In genomic region chr4:117793786-117794369, GRCh38 we compare ENCODE assay signal across 2 cellular contexts.
TF ChIP-seq lines count a peak whose summit lies in the region.

No MANE protein-coding gene starts in this region.

TF ChIP-seq in endothelial cell of umbilical vein, 7 proteins besides CTCF, POLR2A, EP300 and RAD21 (continued from another document):
- no peak for TF ChIP-seq MAX (IDR thresholded peaks at IDR 0.05; ENCODE audit: insufficient read depth, insufficient read length)
- TF ChIP-seq MYC (IDR thresholded peaks at IDR 0.05; ENCODE audit: low read depth, low read length): no peak
- TF ChIP-seq JUN (IDR thresholded peaks at IDR 0.05; ENCODE audit: borderline replicate concordance, insufficient read depth, insufficient read length, low read depth): no peak
- no peak for TF ChIP-seq FOS (IDR thresholded peaks at IDR 0.05; ENCODE audit: borderline replicate concordance, insufficient read depth, low read length)

TF ChIP-seq in HepG2, 621 proteins besides CTCF, POLR2A, EP300 and RAD21 (continued from another document):
- TF ChIP-seq MXD1 (CRISPR knock-in tag; IDR thresholded peaks at IDR 0.05) (no peak), CENPX (CRISPR knock-in tag; IDR thresholded peaks at IDR 0.05) (no peak), LRRFIP1 (CRISPR knock-in tag; conservative IDR thresholded peaks at IDR 0.05) (no peak), NFE2L2 (IDR thresholded peaks at IDR 0.05; ENCODE audit: low read length) (no peak), HMGXB3 (CRISPR knock-in tag; IDR thresholded peaks at IDR 0.05; ENCODE audit: borderline replicate concordance) (no peak), ZBTB14 (CRISPR knock-in tag; IDR thresholded peaks at IDR 0.05) (no peak)
TF ChIP-seq in HepG2: peak in this region for 0.
